Comparison of ENCODE assay signal across 14 cellular contexts in genomic region chr20:8082025-8082424, GRCh38. TPM values are rescaled to one million over a fixed set of nuclear protein-coding genes. Genes with fewer than 3 reads are reported as not detected.
DNase-seq lines count a peak whose midpoint lies in the region; ATAC-seq, FAIRE-seq and TF ChIP-seq lines count a peak whose summit lies in the region.
"Had no signal": no experiment of that assay in that cellular context is flagged by ENCODE, and none has a peak within 500 bp of the region (broad histone marks: within the 10 kb centered on the region; RNA-seq: fewer than 3 reads in every experiment).

No MANE protein-coding gene starts in this region.

- H3K18ac ChIP-seq in IMR-90 (ENCODE audit: low read depth, low read length), result no peak overlapping the region

- POLR2A ChIA-PET in IMR-90 (lab: Charles Lee; ENCODE audit: unreplicated experiment), result no interaction called here

- dilution Hi-C loops in IMR-90 (cut with HindIII; ENCODE audit: low sequenced_read_pairs, unreplicated experiment), result no loop called here

- no peak overlapping the region for H2AK5ac ChIP-seq in IMR-90 (ENCODE audit: low read depth, low read length)

- H3K23ac ChIP-seq in IMR-90 (ENCODE audit: low read depth, low read length), result no peak overlapping the region

- no peak overlapping the region for H3K9ac ChIP-seq in IMR-90 (ENCODE audit: low read depth, low read length)

- no peak overlapping the region for H2BK5ac ChIP-seq in IMR-90 (ENCODE audit: low read depth, low read length, poor library complexity, severe bottlenecking)

- no peak overlapping the region for H3K4me3 Mint-ChIP-seq in nephron progenitor cell
- no peak overlapping the region for H3K4me3 Mint-ChIP-seq in activated naive CD4-positive, alpha-beta T cell treated with anti-CD3 and anti-CD28 coated beads for 36 hours
- H3K4me3 Mint-ChIP-seq: stimulated activated memory B cell treated with anti-CD40 and anti-IgM and Interleukin-4, amounts not matched to agents 10 μg/mL and 1 μg/mL and 100 μg/mL, for 72 hours had no signal

- CTCF ChIA-PET in IMR-90 (lab: Yijun Ruan, JAX), result interaction anchor here (0.8 to 2.2 kb wide), 4 partner anchors 9 to 40 kb away, joined by 4 to 5 read pairs (median 4); no protein-coding TSS in a partner anchor
- CTCF ChIA-PET in activated naive CD4-positive, alpha-beta T cell treated with anti-CD3 and anti-CD28 coated beads for 36 hours (lab: Charles Lee), result no interaction called here

- H3K79me1 ChIP-seq in IMR-90 (ENCODE audit: low read depth in 1 of 2, low read length in 2 of 2), result no peaks in the 10 kb centered on the region

- H3K27me3 Mint-ChIP-seq in nephron progenitor cell (ENCODE audit: low read depth, poor library complexity), result no peaks in the 10 kb centered on the region
- peaks cover 8% of the 10 kb centered on the region for H3K27me3 Mint-ChIP-seq in activated naive CD4-positive, alpha-beta T cell treated with anti-CD3 and anti-CD28 coated beads for 36 hours (ENCODE audit: low read depth)
- H3K27me3 Mint-ChIP-seq: stimulated activated memory B cell treated with anti-CD40 and anti-IgM and Interleukin-4, amounts not matched to agents 10 μg/mL and 1 μg/mL and 100 μg/mL, for 72 hours had no signal

- no peaks in the 10 kb centered on the region for H3K4me1 Mint-ChIP-seq in nephron progenitor cell
- H3K4me1 Mint-ChIP-seq in activated naive CD4-positive, alpha-beta T cell treated with anti-CD3 and anti-CD28 coated beads for 36 hours (ENCODE audit: low read depth), result no peaks in the 10 kb centered on the region
- H3K4me1 Mint-ChIP-seq: stimulated activated memory B cell treated with anti-CD40 and anti-IgM and Interleukin-4, amounts not matched to agents 10 μg/mL and 1 μg/mL and 100 μg/mL, for 72 hours had no signal

- DNase-seq in EH (ENCODE audit: low read depth) (peak; percentile 20), IMR-90 (no peak), bronchial epithelial cell (ENCODE audit: low read depth) (peak; percentile 24), nephron progenitor cell (no peak), NCI-H1048 (lab: John Stamatoyannopoulos, UW) (no peak)
- no peak for DNase-seq in stimulated activated naive CD4-positive, alpha-beta T cell (lab: John Stamatoyannopoulos, UW)
- no peak for DNase-seq in activated naive CD4-positive, alpha-beta T cell treated with anti-CD3 and anti-CD28 coated beads for 36 hours
- DNase-seq: activated T-cell treated with anti-CD3 and anti-CD28 coated beads, Interleukin-2, amount 50 U/mL, for 1 hour; left colon; NCI-H2171 had no signal

- H3K27ac Mint-ChIP-seq in nephron progenitor cell, result no peak overlapping the region
- H3K27ac Mint-ChIP-seq in activated naive CD4-positive, alpha-beta T cell treated with anti-CD3 and anti-CD28 coated beads for 36 hours, result no peak overlapping the region
- H3K27ac Mint-ChIP-seq: stimulated activated memory B cell treated with anti-CD40 and anti-IgM and Interleukin-4, amounts not matched to agents 10 μg/mL and 1 μg/mL and 100 μg/mL, for 72 hours had no signal

- no peak overlapping the region for H3K4ac ChIP-seq in IMR-90 (ENCODE audit: low read depth, low read length)

- H3K4me1 ChIP-seq in IMR-90 (ENCODE audit: control insufficient read depth, insufficient read depth, low read length), result peaks cover 4% of the 10 kb centered on the region

- no peak overlapping the region for H3K4me2 ChIP-seq in IMR-90 (ENCODE audit: low read depth, low read length)

- no peak overlapping the region for H2AFZ ChIP-seq in IMR-90 (replicated peaks; ENCODE audit: low read length, poor library complexity)

- H4K91ac ChIP-seq in IMR-90 (ENCODE audit: insufficient read depth, low read depth, low read length), result no peak overlapping the region

- H2AK9ac ChIP-seq in IMR-90 (replicated peaks; ENCODE audit: low read depth, low read length, poor library complexity), result no peak overlapping the region

- ATAC-seq in IMR-90 (ENCODE audit: low read depth) (no peak), HG02938 (IDR thresholded peaks at IDR 0.05; ENCODE audit: unreplicated experiment) (no peak)
- ATAC-seq: left colon; stimulated activated memory B cell treated with anti-CD40 and anti-IgM and Interleukin-4, amounts not matched to agents 10 μg/mL and 1 μg/mL and 100 μg/mL, for 72 hours had no signal

- H3K9me3 ChIP-seq in IMR-90 (ENCODE audit: control insufficient read depth, insufficient read depth, low read length), result no peaks in the 10 kb centered on the region

- no peak overlapping the region for H4K5ac ChIP-seq in IMR-90 (ENCODE audit: low read depth, low read length)

- no peak for FAIRE-seq in bronchial epithelial cell (lab: Jason Lieb, UNC)
- FAIRE-seq: GM12892 had no signal

- no peak overlapping the region for H3K14ac ChIP-seq in IMR-90 (replicated peaks; ENCODE audit: low read depth, low read length)

- TF ChIP-seq RAD21 in IMR-90 (IDR thresholded peaks at IDR 0.05; ENCODE audit: low read length), result no peak

- H3K36me3 ChIP-seq in IMR-90 (ENCODE audit: control insufficient read depth, insufficient read depth, low read length) (no peaks in the 10 kb centered on the region), bronchial epithelial cell (ENCODE audit: control insufficient read depth, insufficient read depth, low read length) (no peaks in the 10 kb centered on the region)

- no peak overlapping the region for H4K8ac ChIP-seq in IMR-90 (ENCODE audit: low read depth in 2 of 2, low read length in 2 of 2)

- H3K27ac ChIP-seq in IMR-90 (ENCODE audit: insufficient read depth, low read length), result no peak overlapping the region
- H3K27ac ChIP-seq: skin epidermis had no signal

- BruUV-seq in IMR-90 (replicated peaks; lab: Mats Ljungman, UMichigan), result no TSS peak

- no peaks in the 10 kb centered on the region for H3K36me3 Mint-ChIP-seq in nephron progenitor cell (ENCODE audit: low read depth)
- H3K36me3 Mint-ChIP-seq in activated naive CD4-positive, alpha-beta T cell treated with anti-CD3 and anti-CD28 coated beads for 36 hours (ENCODE audit: low read depth), result no peaks in the 10 kb centered on the region
- H3K36me3 Mint-ChIP-seq: stimulated activated memory B cell treated with anti-CD40 and anti-IgM and Interleukin-4, amounts not matched to agents 10 μg/mL and 1 μg/mL and 100 μg/mL, for 72 hours had no signal

- no peaks in the 10 kb centered on the region for H3K9me1 ChIP-seq in IMR-90 (ENCODE audit: insufficient read depth, low read length)

- no peaks in the 10 kb centered on the region for H3K9me3 Mint-ChIP-seq in nephron progenitor cell
- no peaks in the 10 kb centered on the region for H3K9me3 Mint-ChIP-seq in activated naive CD4-positive, alpha-beta T cell treated with anti-CD3 and anti-CD28 coated beads for 36 hours
- H3K9me3 Mint-ChIP-seq: stimulated activated memory B cell treated with anti-CD40 and anti-IgM and Interleukin-4, amounts not matched to agents 10 μg/mL and 1 μg/mL and 100 μg/mL, for 72 hours had no signal

- no peak overlapping the region for H3K56ac ChIP-seq in IMR-90 (ENCODE audit: extremely low read depth, insufficient read depth, low read length)

- no peaks in the 10 kb centered on the region for H4K20me1 ChIP-seq in IMR-90 (ENCODE audit: insufficient read depth, low read length)

- TF ChIP-seq CTCF in IMR-90 (conservative IDR thresholded peaks at IDR 0.05; ENCODE audit: low read depth, low read length) (peak; percentile 25; the same call in 1 of the 2 replicates), bronchial epithelial cell (IDR thresholded peaks at IDR 0.05; ENCODE audit: insufficient read depth, low read length, severe bottlenecking) (peak; percentile 41), nephron progenitor cell (IDR thresholded peaks at IDR 0.05) (peak; percentile 29)

- H3K4me3 ChIP-seq in IMR-90 (ENCODE audit: insufficient read depth, low read depth, low read length) (no peak overlapping the region), bronchial epithelial cell (ENCODE audit: low read depth, low read length) (no peak overlapping the region)
- H3K4me3 ChIP-seq: skin epidermis had no signal

- no peak overlapping the region for H2BK20ac ChIP-seq in IMR-90 (ENCODE audit: low read depth, low read length)

- H3K27me3 ChIP-seq in IMR-90 (ENCODE audit: control insufficient read depth, insufficient read depth, low read length) (no peaks in the 10 kb centered on the region; the same call in 1 of the 2 replicates), bronchial epithelial cell (ENCODE audit: control insufficient read depth, insufficient read depth, low read length) (no peaks in the 10 kb centered on the region)

- intact Hi-C loops in IMR-90 (cut with micrococcal nuclease), result no loop called here
- intact Hi-C loops in activated naive CD4-positive, alpha-beta T cell treated with anti-CD3 and anti-CD28 coated beads for 36 hours (cut with micrococcal nuclease), result no loop called here

- TF ChIP-seq POLR2A in IMR-90 (IDR thresholded peaks at IDR 0.05; ENCODE audit: low read depth, low read length), result no peak

- H2BK15ac ChIP-seq in IMR-90 (ENCODE audit: low read depth, low read length), result no peak overlapping the region

- in situ Hi-C loops in IMR-90 (cut with MboI; ENCODE audit: low sequenced_read_pairs), result no loop called here

- no peak overlapping the region for H2BK120ac ChIP-seq in IMR-90 (ENCODE audit: low read depth, low read length)

TF ChIP-seq in IMR-90, 13 proteins besides CTCF, POLR2A, EP300 and RAD21:
- no peak for TF ChIP-seq MAFK (IDR thresholded peaks at IDR 0.05; ENCODE audit: low read depth, low read length)

RNA-seq across cellular contexts. Expression of gene PLCB1, which starts 50.0 kb away (rescaled TPM):
- 16.1 and 17.5 TPM in 2 replicates for total RNA-seq in IMR-90 (2012; rRNA removed)
- 4.4 and 5.6 TPM in 2 replicates for polyA plus RNA-seq in IMR-90 (2012; rRNA removed)
- 2.1 and 2.3 TPM in 2 replicates for polyA plus RNA-seq in IMR-90 (2012; cell fraction: cytosol; rRNA removed)
- 1.3 and 5.0 TPM in 2 replicates for polyA plus RNA-seq in IMR-90 (2012; cell fraction: nucleus; rRNA removed; ENCODE audit: low replicate concordance)
- 1.1 and 2.9 TPM in 2 replicates for total RNA-seq in bronchial epithelial cell
- total RNA-seq in activated naive CD4-positive, alpha-beta T cell treated with anti-CD3 and anti-CD28 coated beads for 36 hours, result 1 to 10 TPM; 1.2 TPM

Comparison
In these comparisons a context has a peak if more than half of its experiments do, and no peak if none do; other contexts are left out.
1. DNase-seq: peak in EH (single experiment) and bronchial epithelial cell (single experiment); none in IMR-90 (single experiment), nephron progenitor cell (single experiment), NCI-H1048 (single experiment), stimulated activated naive CD4-positive, alpha-beta T cell (0 of 6) and activated naive CD4-positive, alpha-beta T cell treated with anti-CD3 and anti-CD28 coated beads for 36 hours (single experiment).
2. Peak in every context shown above with its lines, with median percentiles within 50 percentile points of each other: CTCF ChIP-seq.